ENCODE assay signal across 8 cellular contexts in genomic region chr3:4979401-4980228, GRCh38. TPM values are rescaled to one million over a fixed set of nuclear protein-coding genes. Genes with fewer than 3 reads are reported as not detected.
A peak's percentile ranks its signal among the peaks of the same experiment; 100 is the strongest.
DNase-seq lines count a peak whose midpoint lies in the region; ATAC-seq, FAIRE-seq and TF ChIP-seq lines count a peak whose summit lies in the region.

BHLHE40 (plus strand) TSS chr3:4979437; CDS start chr3:4979719, 282 bp downstream.

- BruUV-seq in K562 (replicated peaks; lab: Mats Ljungman, UMichigan), result TSS peak; percentile 45

- H3K36me3 ChIP-seq in K562 (ENCODE audit: control insufficient read depth, insufficient read depth, low read length) (peaks cover 41% of the 10 kb centered on the region), iPS-18a (ENCODE audit: control insufficient read depth, low read depth, low read length) (no peaks in the 10 kb centered on the region), skeletal muscle satellite cell (ENCODE audit: insufficient read depth, low read length) (peaks cover 31% of the 10 kb centered on the region)

- no peak for TF ChIP-seq POLR2A in NB4 (IDR thresholded peaks at IDR 0.05; ENCODE audit: extremely low read depth, insufficient read length)
- peak; percentile 83 for TF ChIP-seq POLR2A in K562 (conservative IDR thresholded peaks at IDR 0.05)

- under 1% methylated on average over 51 of the region's 55 CpGs for WGBS in K562 (ENCODE audit: insufficient coverage, low coverage, missing lambda C conversion rate)

- peak within 1 kb of the TSS; percentile 91 to 96 for H3K9ac ChIP-seq in K562 (ENCODE audit: insufficient read depth in 1 of 2, low read depth in 2 of 2, low read length in 2 of 2)
- H3K9ac ChIP-seq in iPS-18a (ENCODE audit: low read length), result peak within 1 kb of the TSS; percentile 51
- H3K9ac ChIP-seq in skeletal muscle satellite cell (ENCODE audit: low read depth, low read length), result peak within 1 kb of the TSS; percentile 94

- H3K9me3 ChIP-seq in K562 (replicated peaks; ENCODE audit: control insufficient read depth, insufficient read depth, low read depth, low read length), result no peaks in the 10 kb centered on the region
- H3K9me3 ChIP-seq in iPS-18a (ENCODE audit: control insufficient read depth, low read depth, low read length), result no peaks in the 10 kb centered on the region
- no peaks in the 10 kb centered on the region for H3K9me3 ChIP-seq in skeletal muscle satellite cell (replicated peaks; ENCODE audit: low read length)

- H3K27me3 ChIP-seq in K562 (ENCODE audit: control insufficient read depth in 2 of 2, insufficient read depth in 2 of 2, low read length in 2 of 2) (no peaks in the 10 kb centered on the region), iPS-18a (ENCODE audit: control insufficient read depth, insufficient read depth, low read length) (peaks cover 54% of the 10 kb centered on the region), skeletal muscle satellite cell (ENCODE audit: control insufficient read depth, insufficient read depth, low read length) (no peaks in the 10 kb centered on the region)

- peaks cover 54% of the 10 kb centered on the region for H3K79me2 ChIP-seq in K562 (ENCODE audit: control insufficient read depth, insufficient read depth, low read length)

- no peak for FAIRE-seq in K562 (lab: Jason Lieb, UNC)

- TF ChIP-seq RAD21 in K562 (CRISPR knock-in tag; conservative IDR thresholded peaks at IDR 0.05 in 1 of 2, IDR thresholded peaks at IDR 0.05 in 1 of 2), result no peak

- ATAC-seq in GM21576 (IDR thresholded peaks at IDR 0.05; ENCODE audit: unreplicated experiment) (peak; percentile 3), K562 (peak; percentile 53), HG02571 (IDR thresholded peaks at IDR 0.05; ENCODE audit: unreplicated experiment) (no peak), HG02678 (IDR thresholded peaks at IDR 0.05; ENCODE audit: unreplicated experiment) (no peak)

- peak within 1 kb of the TSS; percentile 97 for H3K27ac ChIP-seq in K562 (ENCODE audit: extremely low read depth, low read depth, low read length)
- H3K27ac ChIP-seq in iPS-18a (ENCODE audit: low read length), result no peak within 1 kb of the TSS

- intact Hi-C loops in K562 (cut with micrococcal nuclease), result loop anchor here (1.0 to 5.0 kb wide), 4 partner anchors 40 to 322 kb away; partner anchors contain the start of gene EDEM1

- in situ Hi-C loops in K562 (cut with MboI), result loop anchor here (5.0 kb wide), 4 partner anchors 38 to 257 kb away; no protein-coding TSS in a partner anchor

- TF ChIP-seq CTCF in NB4 (IDR thresholded peaks at IDR 0.05; ENCODE audit: low read depth, low read length), result no peak
- no peak; a peak in 1 of 6 replicates for TF ChIP-seq CTCF in K562 (IDR thresholded peaks at IDR 0.05 in 2 of 3, conservative IDR thresholded peaks at IDR 0.05 in 1 of 3; ENCODE audit: insufficient read depth in 2 of 3, low read depth in 1 of 3, low read length in 3 of 3)

- peak within 1 kb of the TSS; percentile 85 for H3K4me3 ChIP-seq in NB4 (ENCODE audit: low read depth, low read length)
- H3K4me3 ChIP-seq in K562, result peak within 1 kb of the TSS; percentile 86
- H3K4me3 ChIP-seq in iPS-18a (ENCODE audit: low read length), result peak within 1 kb of the TSS; percentile 62
- H3K4me3 ChIP-seq in skeletal muscle satellite cell (ENCODE audit: low read length), result peak within 1 kb of the TSS; percentile 79

- peaks cover 3% of the 10 kb centered on the region; the same call in 1 of the 2 replicates for H4K20me1 ChIP-seq in K562 (replicated peaks; ENCODE audit: control insufficient read depth, insufficient read depth, low read length)

- CTCF ChIA-PET in K562 (lab: Yijun Ruan, JAX; ENCODE audit: low intra/inter-chr PET ratio), result interaction anchor here (0.6 to 7.2 kb wide), 4 partner anchors 143 to 268 kb away, joined by 4 to 61 read pairs (median 8); partner anchors contain the start of genes ARL8B and EDEM1

- DNase-seq in ELF-1 (ENCODE audit: low read depth, low spot score) (peak; percentile 73), NB4 (ENCODE audit: low read depth) (peak; percentile 56), K562 (ENCODE audit: extremely low read depth in 1 of 4, low spot score in 3 of 4) (peak in 2 of 4 experiments; percentile 43 to 63)

- POLR2A ChIA-PET in K562 (lab: Yijun Ruan, JAX), result interaction anchor here (0.5 to 5.3 kb wide), 30 partner anchors 15 to 1627 kb away, joined by 3 to 36 read pairs (median 4); no protein-coding TSS in a partner anchor

- H3K4me1 ChIP-seq in K562 (replicated peaks in 1 of 2; ENCODE audit: control insufficient read depth in 2 of 2, insufficient read depth in 2 of 2, low read length in 2 of 2) (peaks cover 45 to 51% of the 10 kb centered on the region in 2 experiments), iPS-18a (ENCODE audit: control insufficient read depth, low read depth, low read length) (peaks cover 10% of the 10 kb centered on the region), skeletal muscle satellite cell (ENCODE audit: control insufficient read depth, insufficient read depth, low read length) (peaks cover 54% of the 10 kb centered on the region)

- TF ChIP-seq EP300 in K562 (IDR thresholded peaks at IDR 0.05; ENCODE audit: low read length), result no peak; the same call in none of the 2 replicates

- H3K9me1 ChIP-seq in K562 (ENCODE audit: control insufficient read depth, insufficient read depth, low read length), result no peaks in the 10 kb centered on the region

- H3K4me2 ChIP-seq in K562 (ENCODE audit: insufficient read depth, low read length) (peak within 1 kb of the TSS; percentile 98), skeletal muscle satellite cell (ENCODE audit: low read length) (peak within 1 kb of the TSS; percentile 95)

- peak within 1 kb of the TSS; percentile 95 for H2AFZ ChIP-seq in K562 (ENCODE audit: low read depth, low read length)

TF ChIP-seq in K562, 482 proteins besides CTCF, POLR2A, EP300 and RAD21 (continues in another document):
- TF ChIP-seq ZNF76 (CRISPR knock-in tag; IDR thresholded peaks at IDR 0.05; ENCODE audit: borderline replicate concordance) (0 out of 2 replicates have a peak, but pooled peaks have one; percentile 63), COPS2 (conservative IDR thresholded peaks at IDR 0.05) (no peak), POLR2AphosphoS5 (IDR thresholded peaks at IDR 0.05; ENCODE audit: control insufficient read depth, insufficient read depth, low read depth, low read length) (peak; percentile 92), ZNF511 (CRISPR knock-in tag; IDR thresholded peaks at IDR 0.05) (0 out of 2 replicates have a peak, but pooled peaks have one; percentile 50), TGIF2 (CRISPR knock-in tag; IDR thresholded peaks at IDR 0.05) (no peak), BCL6 (CRISPR knock-in tag; IDR thresholded peaks at IDR 0.05) (no peak), ELF4 (CRISPR knock-in tag; IDR thresholded peaks at IDR 0.05) (no peak), MAX (CRISPR knock-in tag; IDR thresholded peaks at IDR 0.05) (peak; percentile 14; the same call in 1 of the 2 replicates), PHTF2 (CRISPR knock-in tag; IDR thresholded peaks at IDR 0.05) (no peak; the same call in 1 of the 2 replicates), PPARD (CRISPR knock-in tag; IDR thresholded peaks at IDR 0.05) (no peak), CBFA2T2 (conservative IDR thresholded peaks at IDR 0.05) (no peak), GATA2 (CRISPR knock-in tag; IDR thresholded peaks at IDR 0.05) (no peak), CHD4 (IDR thresholded peaks at IDR 0.05; ENCODE audit: insufficient read depth, insufficient replicate concordance, low read depth, low read length, poor library complexity, severe bottlenecking) (no peak)
- TF ChIP-seq, protein P1, sequence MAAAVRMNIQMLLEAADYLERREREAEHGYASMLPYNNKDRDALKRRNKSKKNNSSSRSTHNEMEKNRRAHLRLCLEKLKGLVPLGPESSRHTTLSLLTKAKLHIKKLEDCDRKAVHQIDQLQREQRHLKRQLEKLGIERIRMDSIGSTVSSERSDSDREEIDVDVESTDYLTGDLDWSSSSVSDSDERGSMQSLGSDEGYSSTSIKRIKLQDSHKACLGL (CRISPR knock-in tag; IDR thresholded peaks at IDR 0.05; ENCODE audit: borderline replicate concordance, poor library complexity, severe bottlenecking), result no peak

RNA-seq across cellular contexts. Expression of gene BHLHE40, which starts in this region (rescaled TPM):
- 81.5 and 114 TPM in 2 replicates for total RNA-seq in K562 (2011; cell fraction: chromatin; rRNA removed; ENCODE audit: low replicate concordance)
- 100 and 103 TPM in 2 replicates for total RNA-seq in K562 (2011; cell fraction: nucleolus; rRNA removed)
- 92.4 and 99.8 TPM in 2 replicates for total RNA-seq in K562 (2011; cell fraction: nucleoplasm; rRNA removed)
- total RNA-seq in K562 (2014; rRNA removed) (38.7 and 44.5 TPM in 2 replicates), K562 (2014; rRNA removed; fragmentation: Illumina TruSeq; extraction: Trizol) (19.4 and 20.6 TPM in 2 replicates), K562 (2015; rRNA removed; fragmentation: Illumina TruSeq; extraction: Trizol) (27.7 and 27.8 TPM in 2 replicates), K562 (2021) (47.5 and 51.8 TPM in 2 replicates)
- polyA plus RNA-seq in K562 (2011; rRNA removed) (83.9 and 105 TPM in 2 replicates), K562 (2014; fragmentation: Illumina TruSeq; extraction: Trizol) (49.6 and 57.8 TPM in 2 replicates), K562 (2014; fragmentation: Nextera tagmentation; extraction: Ambion mirVana) (10 to 100 TPM; 12.0 to 24.3 TPM), K562 (2014; rRNA removed) (30.9 and 31.4 TPM in 2 replicates)
- 72.3 and 73.7 TPM in 2 replicates for polyA plus RNA-seq in K562 (2011; cell fraction: cytosol; rRNA removed)
- 144 and 202 TPM in 2 replicates for polyA plus RNA-seq in K562 (2011; cell fraction: nucleus; rRNA removed)
- polyA plus RNA-seq in K562 (2012), result 98.8 and 122 TPM in 2 replicates
- polyA minus RNA-seq in K562 (2011; rRNA and poly(A)+ RNA removed), result 76.2 and 78.0 TPM in 2 replicates
- polyA minus RNA-seq in K562 (2011; cell fraction: cytosol; rRNA and poly(A)+ RNA removed), result 70.7 and 90.6 TPM in 2 replicates
- 122 and 139 TPM in 2 replicates for polyA minus RNA-seq in K562 (2011; cell fraction: nucleus; rRNA and poly(A)+ RNA removed)
- 38.8 and 45.0 TPM in 2 replicates for total RNA-seq in skeletal muscle satellite cell (2012; rRNA removed)

Comparison
In these comparisons a context has a peak if more than half of its experiments do, and no peak if none do; other contexts are left out.
1. ATAC-seq: peak in GM21576 (single experiment) and K562 (single experiment); none in HG02571 (single experiment) and HG02678 (single experiment).
2. Peak in every context shown above with its lines, with median percentiles within 50 percentile points of each other: H3K4me3 ChIP-seq and H3K9ac ChIP-seq.